Comparison of ENCODE assay signal across 23 cellular contexts in the genomic region with DNA sequence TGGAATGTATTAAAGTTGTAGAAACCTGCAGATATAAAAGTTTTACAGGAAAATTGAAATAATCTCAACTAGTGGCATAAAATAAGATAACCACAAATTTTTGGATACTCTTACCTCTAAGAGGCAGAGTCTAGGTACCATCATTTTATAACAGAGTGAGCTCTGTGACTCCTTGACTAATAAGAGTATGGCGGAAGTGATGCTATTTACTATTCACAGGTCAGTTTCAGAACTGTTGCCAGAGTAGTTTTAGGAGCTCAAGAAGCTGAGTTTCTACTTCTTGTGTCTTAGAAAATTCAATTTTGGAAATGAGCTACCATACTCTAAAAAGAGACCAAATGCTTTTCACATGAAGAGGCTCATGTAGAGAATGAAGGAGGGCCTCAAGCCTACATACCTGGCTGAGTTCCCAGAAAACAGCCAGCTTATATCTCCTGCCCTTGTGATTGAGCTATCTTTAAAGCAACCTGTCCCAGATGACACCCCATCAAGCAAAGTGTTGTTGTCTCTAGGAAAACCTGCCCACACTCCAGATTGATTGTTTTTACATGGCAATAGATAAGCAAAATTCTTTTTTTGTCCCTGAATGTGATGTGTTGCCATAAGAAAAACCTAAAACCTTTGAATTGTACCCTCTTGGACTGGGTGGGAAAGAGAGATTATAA.
DNase-seq lines count a peak whose midpoint lies in the region; ATAC-seq and TF ChIP-seq lines count a peak whose summit lies in the region.
"Had no signal": no experiment of that assay in that cellular context is flagged by ENCODE, and none has a peak within 500 bp of the region (broad histone marks: within the 10 kb centered on the region; RNA-seq: fewer than 3 reads in every experiment).

No MANE protein-coding gene starts in this region.

- H3K9me3 Mint-ChIP-seq in activated naive CD4-positive, alpha-beta T cell treated with anti-CD3 and anti-CD28 coated beads for 36 hours, result peaks cover 1% of the 10 kb centered on the region
- no peaks in the 10 kb centered on the region; the same call in 1 of the 2 replicates for H3K9me3 Mint-ChIP-seq in HFFc6
- H3K9me3 Mint-ChIP-seq: H9 had no signal

- TF ChIP-seq CTCF in cardiac muscle cell (IDR thresholded peaks at IDR 0.05; ENCODE audit: low read depth, low read length) (no peak), PC-9 (conservative IDR thresholded peaks at IDR 0.05) (no peak), fibroblast of pulmonary artery (IDR thresholded peaks at IDR 0.05; ENCODE audit: low read length, missing control alignments) (no peak), HFFc6 (IDR thresholded peaks at IDR 0.05) (no peak)

- no peak overlapping the region for H3K4me3 ChIP-seq in cardiac muscle cell
- no peak overlapping the region for H3K4me3 ChIP-seq in PC-9
- no peak overlapping the region for H3K4me3 ChIP-seq in fibroblast of pulmonary artery (replicated peaks; ENCODE audit: low read depth, low read length)
- H3K4me3 ChIP-seq: BLaER1, GM23248, Peyer's patch, SK-N-MC had no signal

- DNase-seq in cardiac muscle cell (ENCODE audit: low read depth in 1 of 2, low spot score in 1 of 2) (peak; percentile 6 to 8), left ventricle myocardium superior (no peak), NCI-H2171 treated with DMSO at 0.1 percent for 48 hours (lab: John Stamatoyannopoulos, UW) (peak; percentile 69), PC-9 (no peak), fibroblast of pulmonary artery (ENCODE audit: low read depth) (peak; percentile 6), caudate nucleus (lab: John Stamatoyannopoulos, UW) (no peak), HFFc6 (no peak)
- DNase-seq in activated naive CD4-positive, alpha-beta T cell treated with anti-CD3 and anti-CD28 coated beads for 36 hours, result no peak
- DNase-seq: CD4-positive, CD25-positive, alpha-beta regulatory T cell; GM23248; H9; NCI-H1048; NCI-H146; NCI-H1930; NCI-H2107; NCI-H446; NCI-H524 treated with DMSO at 0.1 percent for 48 hours; NCI-H82; Peyer's patch; SIG-M5 had no signal

- H3K4me1 Mint-ChIP-seq in activated naive CD4-positive, alpha-beta T cell treated with anti-CD3 and anti-CD28 coated beads for 36 hours (ENCODE audit: low read depth), result no peaks in the 10 kb centered on the region
- H3K4me1 Mint-ChIP-seq in HFFc6 (ENCODE audit: low read depth), result no peaks in the 10 kb centered on the region; the same call in 1 of the 2 replicates
- H3K4me1 Mint-ChIP-seq: CD4-positive, CD25-positive, alpha-beta regulatory T cell; H9; IgD-negative memory B cell had no signal

- no peak overlapping the region for H3K4me2 ChIP-seq in PC-9
- H3K4me2 ChIP-seq: BLaER1 had no signal

- no peaks in the 10 kb centered on the region for H3K27me3 Mint-ChIP-seq in activated naive CD4-positive, alpha-beta T cell treated with anti-CD3 and anti-CD28 coated beads for 36 hours (ENCODE audit: low read depth)
- no peaks in the 10 kb centered on the region for H3K27me3 Mint-ChIP-seq in HFFc6 (ENCODE audit: insufficient read depth)
- H3K27me3 Mint-ChIP-seq: CD4-positive, CD25-positive, alpha-beta regulatory T cell; IgD-negative memory B cell had no signal

- BruUV-seq in PC-9 (replicated peaks; lab: Mats Ljungman, UMichigan), result no TSS peak

- no peaks in the 10 kb centered on the region for H4K20me1 ChIP-seq in PC-9 (ENCODE audit: insufficient read depth)
- H4K20me1 ChIP-seq: BLaER1 had no signal

- H2AFZ ChIP-seq in PC-9, result peak overlapping the region; percentile 26; the same call in 1 of the 2 replicates
- H2AFZ ChIP-seq: GM23248 had no signal

- no peaks in the 10 kb centered on the region for H3K9me2 ChIP-seq in PC-9 (ENCODE audit: insufficient read depth)

- intact Hi-C loops in left ventricle myocardium superior (cut with micrococcal nuclease), result no loop called here
- intact Hi-C loops in PC-9 (cut with micrococcal nuclease; ENCODE audit: unreplicated experiment), result no loop called here
- intact Hi-C loops in activated naive CD4-positive, alpha-beta T cell treated with anti-CD3 and anti-CD28 coated beads for 36 hours (cut with micrococcal nuclease), result no loop called here

- no peaks in the 10 kb centered on the region for H3F3A ChIP-seq in PC-9 (ENCODE audit: insufficient read depth, low read depth)

- H3K36me3 Mint-ChIP-seq in activated naive CD4-positive, alpha-beta T cell treated with anti-CD3 and anti-CD28 coated beads for 36 hours (ENCODE audit: low read depth), result no peaks in the 10 kb centered on the region
- H3K36me3 Mint-ChIP-seq in HFFc6 (ENCODE audit: low read depth), result no peaks in the 10 kb centered on the region
- H3K36me3 Mint-ChIP-seq: CD4-positive, CD25-positive, alpha-beta regulatory T cell; IgD-negative memory B cell had no signal

- CTCF ChIA-PET in PC-9 (lab: Charles Lee), result no interaction called here
- CTCF ChIA-PET in activated naive CD4-positive, alpha-beta T cell treated with anti-CD3 and anti-CD28 coated beads for 36 hours (lab: Charles Lee), result no interaction called here

- peaks cover 31% of the 10 kb centered on the region for H3K4me1 ChIP-seq in cardiac muscle cell (ENCODE audit: low read depth)
- H3K4me1 ChIP-seq in PC-9 (replicated peaks; ENCODE audit: insufficient read depth), result no peaks in the 10 kb centered on the region
- H3K4me1 ChIP-seq: BLaER1, Peyer's patch had no signal

- H3K79me2 ChIP-seq in PC-9 (ENCODE audit: low read depth), result no peaks in the 10 kb centered on the region

- no peak overlapping the region for H3K27ac Mint-ChIP-seq in activated naive CD4-positive, alpha-beta T cell treated with anti-CD3 and anti-CD28 coated beads for 36 hours
- no peak overlapping the region for H3K27ac Mint-ChIP-seq in HFFc6
- H3K27ac Mint-ChIP-seq: CD4-positive, CD25-positive, alpha-beta regulatory T cell; H9; IgD-negative memory B cell had no signal

- H3K27ac ChIP-seq in cardiac muscle cell, result peak overlapping the region; percentile 77
- H3K27ac ChIP-seq in PC-9, result no peak overlapping the region
- H3K27ac ChIP-seq in caudate nucleus (ENCODE audit: low read depth, low read length), result no peak overlapping the region
- H3K27ac ChIP-seq: BLaER1, GM23248, Peyer's patch, SK-N-MC had no signal

- ATAC-seq in left ventricle myocardium superior, result no peak

- H3K9me3 ChIP-seq in cardiac muscle cell (ENCODE audit: low read depth) (no peaks in the 10 kb centered on the region), PC-9 (ENCODE audit: insufficient read depth, low read depth) (no peaks in the 10 kb centered on the region)
- H3K9me3 ChIP-seq: BLaER1, Peyer's patch had no signal

- H3K27me3 ChIP-seq in cardiac muscle cell, result no peaks in the 10 kb centered on the region
- no peaks in the 10 kb centered on the region for H3K27me3 ChIP-seq in PC-9 (ENCODE audit: insufficient read depth, low read depth)
- H3K27me3 ChIP-seq: BLaER1, Peyer's patch had no signal

- POLR2A ChIA-PET in PC-9 (lab: Charles Lee; ENCODE audit: unreplicated experiment), result no interaction called here

- H3K4me3 Mint-ChIP-seq in activated naive CD4-positive, alpha-beta T cell treated with anti-CD3 and anti-CD28 coated beads for 36 hours, result no peak overlapping the region
- H3K4me3 Mint-ChIP-seq in HFFc6, result no peak overlapping the region
- H3K4me3 Mint-ChIP-seq: CD4-positive, CD25-positive, alpha-beta regulatory T cell; H9; IgD-negative memory B cell had no signal

- no peaks in the 10 kb centered on the region for H3K36me3 ChIP-seq in cardiac muscle cell
- no peaks in the 10 kb centered on the region for H3K36me3 ChIP-seq in PC-9 (ENCODE audit: low read depth)
- H3K36me3 ChIP-seq: BLaER1, Peyer's patch had no signal

Comparison
In these comparisons a context has a peak if more than half of its experiments do, and no peak if none do; other contexts are left out.
1. DNase-seq: peak in cardiac muscle cell (2 of 2), NCI-H2171 treated with DMSO at 0.1 percent for 48 hours (single experiment) and fibroblast of pulmonary artery (single experiment); none in left ventricle myocardium superior (single experiment), PC-9 (0 of 2), caudate nucleus (0 of 61), activated naive CD4-positive, alpha-beta T cell treated with anti-CD3 and anti-CD28 coated beads for 36 hours (single experiment) and HFFc6 (single experiment).